Comparison of ENCODE assay signal across 20 cellular contexts in the genomic region with DNA sequence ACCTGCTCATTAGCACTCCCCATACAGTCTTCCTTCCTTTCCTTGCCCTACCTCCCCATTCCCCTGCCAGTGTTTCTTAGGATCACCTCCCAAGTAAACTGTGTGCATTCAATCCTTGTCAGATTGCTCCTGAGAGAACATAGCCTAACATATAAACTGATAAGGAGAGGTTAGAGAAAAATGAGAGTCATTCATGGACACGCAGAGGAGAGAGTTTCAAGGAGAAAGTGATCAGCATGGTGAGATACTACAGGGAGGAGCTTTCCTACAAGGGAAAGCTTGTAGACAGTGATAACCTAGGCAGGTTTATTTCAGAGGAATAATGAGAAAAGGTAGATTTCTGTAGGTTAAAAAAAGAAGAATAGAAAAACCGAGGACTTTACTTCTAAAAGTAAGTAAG. TPM values are rescaled to one million over a fixed set of nuclear protein-coding genes. Genes with fewer than 3 reads are reported as not detected.
DNase-seq lines count a peak whose midpoint lies in the region; ATAC-seq and TF ChIP-seq lines count a peak whose summit lies in the region.
"Had no signal": no experiment of that assay in that cellular context is flagged by ENCODE, and none has a peak within 500 bp of the region (broad histone marks: within the 10 kb centered on the region; RNA-seq: fewer than 3 reads in every experiment).

No MANE protein-coding gene starts in this region.

- peak overlapping the region; percentile 26 for H3K27ac Mint-ChIP-seq in activated T-cell treated with anti-CD3 and anti-CD28 coated beads, Interleukin-2, amount 50 U/mL, for 72 hours
- no peak overlapping the region for H3K27ac Mint-ChIP-seq in endothelial cell (ENCODE audit: unreplicated experiment)
- H3K27ac Mint-ChIP-seq: CD14-positive monocyte; CD8-positive, alpha-beta T cell had no signal

- TF ChIP-seq CTCF in HEK293 (tag by site-specific recombination; IDR thresholded peaks at IDR 0.05) (no peak), endothelial cell (IDR thresholded peaks at IDR 0.05; ENCODE audit: unreplicated experiment) (no peak)

- H3K9me3 ChIP-seq in HEK293 (ENCODE audit: control insufficient read depth, insufficient read depth, low read depth, low read length): no peaks in the 10 kb centered on the region
- H3K9me3 ChIP-seq: A549, HAP-1 had no signal

- peaks cover 7% of the 10 kb centered on the region for H3K27me3 Mint-ChIP-seq in activated T-cell treated with anti-CD3 and anti-CD28 coated beads, Interleukin-2, amount 50 U/mL, for 72 hours (ENCODE audit: low read depth)
- H3K27me3 Mint-ChIP-seq in endothelial cell (ENCODE audit: unreplicated experiment): peaks cover 11% of the 10 kb centered on the region

- CTCF ChIA-PET in HEK293 (lab: Yijun Ruan, JAX): no interaction called here

- no peak overlapping the region for H3K4me3 Mint-ChIP-seq in activated T-cell treated with anti-CD3 and anti-CD28 coated beads, Interleukin-2, amount 50 U/mL, for 72 hours
- peak overlapping the region; percentile 27 for H3K4me3 Mint-ChIP-seq in endothelial cell (ENCODE audit: unreplicated experiment)
- H3K4me3 Mint-ChIP-seq: CD14-positive monocyte; CD8-positive, alpha-beta T cell had no signal

- no peaks in the 10 kb centered on the region for H3K4me1 ChIP-seq in HEK293 (ENCODE audit: control insufficient read depth, insufficient read depth, low read length)

- H3K27ac ChIP-seq in HEK293 (ENCODE audit: extremely low read depth, low read depth, low read length): no peak overlapping the region
- H3K27ac ChIP-seq: 22Rv1, A549, GM23248 had no signal

- POLR2A ChIA-PET in HEK293 (lab: Yijun Ruan, JAX): no interaction called here

- no peak overlapping the region for H3K4me3 ChIP-seq in HEK293 (ENCODE audit: low read depth, low read length)
- H3K4me3 ChIP-seq: A549, GM12878, GM23248, HAP-1 had no signal

- DNase-seq in NCI-H146 treated with DMSO at 0.1 percent for 48 hours (lab: John Stamatoyannopoulos, UW; ENCODE audit: unreplicated experiment) (peak; percentile 46), NCI-H146 (lab: John Stamatoyannopoulos, UW) (no peak), endothelial cell (ENCODE audit: low spot score) (no peak), NCI-H187 treated with DMSO at 0.1 percent for 48 hours (lab: John Stamatoyannopoulos, UW) (no peak)
- no peak for DNase-seq in activated T-cell treated with anti-CD3 and anti-CD28 coated beads, Interleukin-2, amount 50 U/mL, for 72 hours
- no peak for DNase-seq in activated T-cell treated with anti-CD3 and anti-CD28 coated beads, Interleukin-2, amount 50 U/mL, for 48 hours
- DNase-seq: AML-193; Calu3; CD8-positive, alpha-beta T cell; DMS79 treated with DMSO at 0.1 percent for 48 hours; GM23248 had no signal

- no peaks in the 10 kb centered on the region for H3K9me3 Mint-ChIP-seq in activated T-cell treated with anti-CD3 and anti-CD28 coated beads, Interleukin-2, amount 50 U/mL, for 72 hours
- H3K9me3 Mint-ChIP-seq in endothelial cell (ENCODE audit: unreplicated experiment): no peaks in the 10 kb centered on the region
- H3K9me3 Mint-ChIP-seq: CD8-positive, alpha-beta T cell; IgD-negative memory B cell had no signal

- no peak for ATAC-seq in activated T-cell treated with anti-CD3 and anti-CD28 coated beads, Interleukin-2, amount 50 U/mL, for 72 hours (replicated peaks in 1 of 2)
- ATAC-seq in activated CD4-positive, CD25-positive, alpha-beta regulatory T cell treated with anti-CD3 and anti-CD28 coated beads, Interleukin-2, amount 50 U/mL, for 24 hours: no peak
- ATAC-seq: A549; CD8-positive, alpha-beta T cell; GM12878; HepG2 had no signal

- peaks cover 0 to 8% of the 10 kb centered on the region in 2 donors for H3K36me3 Mint-ChIP-seq in activated T-cell treated with anti-CD3 and anti-CD28 coated beads, Interleukin-2, amount 50 U/mL, for 72 hours (ENCODE audit: insufficient read depth in 2 of 2)
- peaks cover 4% of the 10 kb centered on the region for H3K36me3 Mint-ChIP-seq in endothelial cell (ENCODE audit: low read depth, unreplicated experiment)

- peaks cover 42% of the 10 kb centered on the region for H3K4me1 Mint-ChIP-seq in activated T-cell treated with anti-CD3 and anti-CD28 coated beads, Interleukin-2, amount 50 U/mL, for 72 hours (ENCODE audit: low read depth)
- H3K4me1 Mint-ChIP-seq in endothelial cell (ENCODE audit: unreplicated experiment): peaks cover 24% of the 10 kb centered on the region

- H3K36me3 ChIP-seq in HEK293 (ENCODE audit: control insufficient read depth in 2 of 2, insufficient read depth in 1 of 2, low read length in 2 of 2): peaks cover 0 to 5% of the 10 kb centered on the region in 2 experiments; a peak in 1 of 3 replicates

TF ChIP-seq in HEK293, 187 proteins besides CTCF, POLR2A, EP300 and RAD21:
- peak; percentile 80 for TF ChIP-seq PRDM1 (tag by site-specific recombination; IDR thresholded peaks at IDR 0.05)
- no peak for TF ChIP-seq ZFP37 (tag by site-specific recombination; IDR thresholded peaks at IDR 0.05)
- no peak for TF ChIP-seq ZNF23 (tag by site-specific recombination; IDR thresholded peaks at IDR 0.05; ENCODE audit: borderline replicate concordance)
- TF ChIP-seq AEBP2 (tag by site-specific recombination; IDR thresholded peaks at IDR 0.05; ENCODE audit: borderline replicate concordance): no peak

RNA-seq across cellular contexts. Expression of gene ZC3HAV1L, which starts 2.8 kb away (rescaled TPM):
- total RNA-seq in activated T-cell treated with anti-CD3 and anti-CD28 coated beads, Interleukin-2, amount 50 U/mL, for 72 hours: 1 to 10 TPM; 6.3 to 9.8 TPM
- 12.4 TPM for total RNA-seq in endothelial cell (ENCODE audit: unreplicated experiment)

RNA-seq across cellular contexts. Expression of gene KIAA1549, which starts 57.5 kb away (rescaled TPM):
- total RNA-seq in activated T-cell treated with anti-CD3 and anti-CD28 coated beads, Interleukin-2, amount 50 U/mL, for 72 hours: 1 to 10 TPM in 1 of 2 donors, under 1 TPM in 1; 0.93 to 1.7 TPM
- 10.8 TPM for total RNA-seq in endothelial cell (ENCODE audit: unreplicated experiment)
